Comparison of ENCODE assay signal across 8 cellular contexts in genomic region chr16:22161999-22162657, GRCh38. TPM values are rescaled to one million over a fixed set of nuclear protein-coding genes. Genes with fewer than 3 reads are reported as not detected.
DNase-seq lines count a peak whose midpoint lies in the region.

Gene SDR42E2, plus strand, starts transcription at chr16:22162506. Its CDS starts 3,077 bp downstream, at chr16:22165583.

- no peak within 1 kb of the TSS for H2BK5ac ChIP-seq in mesenchymal stem cell (ENCODE audit: low read depth, low read length, poor library complexity, severe bottlenecking)

- H3K4ac ChIP-seq in mesenchymal stem cell (ENCODE audit: low read depth in 1 of 2, low read length in 2 of 2), result no peak within 1 kb of the TSS

- H3K36me3 ChIP-seq in mesenchymal stem cell (ENCODE audit: control insufficient read depth in 1 of 2, insufficient read depth in 2 of 2, low read depth in 1 of 2, low read length in 2 of 2), result no peaks in the 10 kb centered on the region

- H2AK5ac ChIP-seq in mesenchymal stem cell (ENCODE audit: low read length, severe bottlenecking), result no peak within 1 kb of the TSS

- no peak within 1 kb of the TSS for H3K27ac ChIP-seq in mesenchymal stem cell (ENCODE audit: low read length, poor library complexity, severe bottlenecking)

- H3K4me1 ChIP-seq in mesenchymal stem cell (ENCODE audit: control insufficient read depth, insufficient read depth, low read depth, low read length), result peaks cover 4% of the 10 kb centered on the region

- no peak within 1 kb of the TSS for H3K23ac ChIP-seq in mesenchymal stem cell (ENCODE audit: low read length in 2 of 2)

- H3K9ac ChIP-seq in mesenchymal stem cell (ENCODE audit: low read length), result no peak within 1 kb of the TSS

- H3K18ac ChIP-seq in mesenchymal stem cell (ENCODE audit: low read depth in 1 of 2, low read length in 2 of 2), result no peak within 1 kb of the TSS

- DNase-seq in NCI-H1105 treated with DMSO at 0.1 percent for 48 hours (lab: John Stamatoyannopoulos, UW), result peak; percentile 31
- peak; percentile 70 for DNase-seq in activated CD8-positive, alpha-beta memory T cell treated with anti-CD3 and anti-CD28 coated beads for 24 hours
- DNase-seq in stimulated activated CD8-positive, alpha-beta memory T cell treated with anti-CD3 and anti-CD28 coated beads, Interleukin-7, amount 100 ng/mL, for 1 hour (ENCODE audit: low read depth in 2 of 2), result peak; percentile 4 to 7
- no peak for DNase-seq in OCI-M1 (lab: John Stamatoyannopoulos, UW)
- DNase-seq in NCI-H1694 (lab: John Stamatoyannopoulos, UW), result no peak
- DNase-seq in COR-L47 (lab: John Stamatoyannopoulos, UW), result no peak
- no peak for DNase-seq in mesenchymal stem cell

- no peak within 1 kb of the TSS for H4K8ac ChIP-seq in mesenchymal stem cell (ENCODE audit: low read length)

- H3K79me1 ChIP-seq in mesenchymal stem cell (replicated peaks; ENCODE audit: low read length, poor library complexity, severe bottlenecking), result no peaks in the 10 kb centered on the region

- H2BK12ac ChIP-seq in mesenchymal stem cell (ENCODE audit: low read length in 2 of 2), result no peak within 1 kb of the TSS

- H3K4me3 ChIP-seq in iPS-11a (ENCODE audit: low read depth, low read length), result peak within 1 kb of the TSS; percentile 37
- H3K4me3 ChIP-seq in mesenchymal stem cell (ENCODE audit: insufficient read depth in 1 of 2, low read depth in 1 of 2, low read length in 2 of 2), result no peak within 1 kb of the TSS

- H2BK15ac ChIP-seq in mesenchymal stem cell (ENCODE audit: low read depth, poor library complexity, severe bottlenecking), result no peak within 1 kb of the TSS

- no peak within 1 kb of the TSS for H3K14ac ChIP-seq in mesenchymal stem cell (ENCODE audit: low read length in 2 of 2)

- H2AFZ ChIP-seq in mesenchymal stem cell (ENCODE audit: low read depth, low read length), result no peak within 1 kb of the TSS

- no peak within 1 kb of the TSS for H2BK120ac ChIP-seq in mesenchymal stem cell (ENCODE audit: low read depth, low read length)

- 3% methylated on average over 24 of the region's 40 CpGs for WGBS in mesenchymal stem cell

- H4K91ac ChIP-seq in mesenchymal stem cell (ENCODE audit: low read length), result no peak within 1 kb of the TSS

- H3K9me3 ChIP-seq in mesenchymal stem cell (ENCODE audit: control insufficient read depth, low read length), result peaks cover 11% of the 10 kb centered on the region

- H3K4me2 ChIP-seq in mesenchymal stem cell (ENCODE audit: low read length, poor library complexity, severe bottlenecking), result no peak within 1 kb of the TSS

- H3K27me3 ChIP-seq in mesenchymal stem cell (ENCODE audit: control insufficient read depth in 1 of 2, insufficient read depth in 1 of 2, low read length in 2 of 2), result peaks cover 47 to 52% of the 10 kb centered on the region in 2 experiments

RNA-seq across cellular contexts. Expression of gene SDR42E2, which starts in this region (rescaled TPM):
- 0.01 TPM for polyA plus RNA-seq in mesenchymal stem cell (2013, experiment 1 of 2)
- polyA plus RNA-seq in mesenchymal stem cell (2013, experiment 2 of 2), result 0.01 TPM

Comparison
In these comparisons a context has a peak if more than half of its experiments do, and no peak if none do; other contexts are left out.
1. DNase-seq: peak in NCI-H1105 treated with DMSO at 0.1 percent for 48 hours (single experiment), activated CD8-positive, alpha-beta memory T cell treated with anti-CD3 and anti-CD28 coated beads for 24 hours (single experiment) and stimulated activated CD8-positive, alpha-beta memory T cell treated with anti-CD3 and anti-CD28 coated beads, Interleukin-7, amount 100 ng/mL, for 1 hour (2 of 2); none in OCI-M1 (single experiment), NCI-H1694 (single experiment), COR-L47 (single experiment) and mesenchymal stem cell (single experiment).